In genomic region chr16:8867483-8868271, GRCh38 we compare ENCODE assay signal across 8 cellular contexts. TPM values are rescaled to one million over a fixed set of nuclear protein-coding genes. Genes with fewer than 3 reads are reported as not detected.
DNase-seq lines count a peak whose midpoint lies in the region; ATAC-seq and TF ChIP-seq lines count a peak whose summit lies in the region.

No MANE protein-coding gene starts in this region.

- no peak for TF ChIP-seq POLR2A in tibial nerve (IDR thresholded peaks at IDR 0.05)

- H3K27ac ChIP-seq in colonic mucosa: peak overlapping the region; percentile 97
- H3K27ac ChIP-seq in tibial nerve: peak overlapping the region; percentile 71 to 96 (median 92)

- H3K4me1 Mint-ChIP-seq in memory B cell: peaks cover 44% of the 10 kb centered on the region

- peak; percentile 18 for DNase-seq in SIG-M5 treated with dmso at 0.1 percent for 504 hours (lab: John Stamatoyannopoulos, UW; ENCODE audit: unreplicated experiment)
- no peak for DNase-seq in SIG-M5 (lab: John Stamatoyannopoulos, UW)
- peak; percentile 37 for DNase-seq in RKO (ENCODE audit: low spot score)
- peak; percentile 89 for DNase-seq in colonic mucosa
- no peak for DNase-seq in memory B cell (ENCODE audit: low spot score in 2 of 2)
- DNase-seq in tibial nerve (ENCODE audit: low spot score in 2 of 2): peak; percentile 56 to 64
- DNase-seq in NCI-H1930 (lab: John Stamatoyannopoulos, UW): no peak

- H3K4me3 ChIP-seq in colonic mucosa (peak overlapping the region; percentile 76), tibial nerve (peak overlapping the region; percentile 80 to 96 (median 94))

- H3K4me3 Mint-ChIP-seq in memory B cell: peak overlapping the region; percentile 93

- H3K9me3 ChIP-seq in colonic mucosa (no peaks in the 10 kb centered on the region), tibial nerve (no peaks in the 10 kb centered on the region)

- no peaks in the 10 kb centered on the region for H3K36me3 Mint-ChIP-seq in memory B cell

- TF ChIP-seq EP300 in tibial nerve (IDR thresholded peaks at IDR 0.05): peak in 1 of 2 donors; percentile 18

- TF ChIP-seq CTCF in colonic mucosa (IDR thresholded peaks at IDR 0.05): no peak
- TF ChIP-seq CTCF in tibial nerve (IDR thresholded peaks at IDR 0.05): no peak

- H3K36me3 ChIP-seq in colonic mucosa: no peaks in the 10 kb centered on the region
- H3K36me3 ChIP-seq in tibial nerve: no peaks in the 10 kb centered on the region

- ATAC-seq in memory B cell (ENCODE audit: low read depth) (no peak), GM19395 (IDR thresholded peaks at IDR 0.05; ENCODE audit: unreplicated experiment) (no peak)

- peak overlapping the region; percentile 68 to 88 for H3K9ac ChIP-seq in colonic mucosa (ENCODE audit: low read depth in 2 of 2, low read length in 2 of 2)

- H3K27me3 ChIP-seq in colonic mucosa (no peaks in the 10 kb centered on the region), tibial nerve (no peaks in the 10 kb centered on the region)

- no peaks in the 10 kb centered on the region for H3K27me3 Mint-ChIP-seq in memory B cell

- WGBS in tibial nerve, 2 donors: 0 to 1% methylated on average over 25 to 26 of the region's 26 CpGs

- no peaks in the 10 kb centered on the region for H3K9me3 Mint-ChIP-seq in memory B cell

- peaks cover 25% of the 10 kb centered on the region for H3K4me1 ChIP-seq in colonic mucosa
- peaks cover 0 to 65% (median 41%) of the 10 kb centered on the region in 4 donors for H3K4me1 ChIP-seq in tibial nerve

- intact Hi-C loops in colonic mucosa (cut with DNase I): no loop called here

- H3K27ac Mint-ChIP-seq in memory B cell: peak overlapping the region; percentile 86

RNA-seq across cellular contexts. Expression of gene CARHSP1, which starts 1.1 kb away (rescaled TPM):
- 10 to 100 TPM; 75.7 to 77.9 TPM for total RNA-seq in colonic mucosa
- 100 to 1,000 TPM in 3 of 4 donors, 10 to 100 TPM in 1; 90.6 to 169 (median 160) TPM for total RNA-seq in tibial nerve

RNA-seq across cellular contexts. Expression of gene LITAFD, which starts 14.5 kb away (rescaled TPM):
- total RNA-seq in colonic mucosa (not detected), tibial nerve (not detected)

Comparison
In these comparisons a context has a peak if more than half of its experiments do, and no peak if none do; other contexts are left out.
1. DNase-seq: peak in SIG-M5 treated with dmso at 0.1 percent for 504 hours (single experiment), RKO (single experiment), colonic mucosa (single experiment) and tibial nerve (2 of 2); none in SIG-M5 (single experiment), memory B cell (0 of 2) and NCI-H1930 (0 of 2).